Comparison of ENCODE assay signal across 1 cellular context in the genomic region with DNA sequence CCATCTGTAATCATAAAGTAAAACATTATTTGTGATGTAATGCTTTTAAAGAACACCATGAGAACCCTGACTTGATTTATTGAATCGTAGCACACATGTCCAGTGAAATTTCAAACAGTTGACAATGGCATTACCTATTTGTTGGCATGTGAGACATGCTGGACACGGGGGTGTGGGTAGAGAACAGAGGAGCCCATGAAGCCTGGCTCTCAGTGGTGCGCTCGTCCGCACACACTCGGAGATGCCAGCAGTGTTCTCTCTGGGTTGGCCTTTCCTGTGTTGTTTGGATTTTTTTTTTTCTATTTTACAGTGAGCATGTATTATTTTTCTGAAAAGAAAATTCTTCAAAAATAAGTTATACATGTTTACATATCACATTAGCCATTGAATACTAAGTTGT.
TF ChIP-seq lines count a peak whose summit lies in the region.

No MANE protein-coding gene starts in this region.

TF ChIP-seq in HepG2, 621 proteins besides CTCF, POLR2A, EP300 and RAD21:
- TF ChIP-seq, protein P1, sequence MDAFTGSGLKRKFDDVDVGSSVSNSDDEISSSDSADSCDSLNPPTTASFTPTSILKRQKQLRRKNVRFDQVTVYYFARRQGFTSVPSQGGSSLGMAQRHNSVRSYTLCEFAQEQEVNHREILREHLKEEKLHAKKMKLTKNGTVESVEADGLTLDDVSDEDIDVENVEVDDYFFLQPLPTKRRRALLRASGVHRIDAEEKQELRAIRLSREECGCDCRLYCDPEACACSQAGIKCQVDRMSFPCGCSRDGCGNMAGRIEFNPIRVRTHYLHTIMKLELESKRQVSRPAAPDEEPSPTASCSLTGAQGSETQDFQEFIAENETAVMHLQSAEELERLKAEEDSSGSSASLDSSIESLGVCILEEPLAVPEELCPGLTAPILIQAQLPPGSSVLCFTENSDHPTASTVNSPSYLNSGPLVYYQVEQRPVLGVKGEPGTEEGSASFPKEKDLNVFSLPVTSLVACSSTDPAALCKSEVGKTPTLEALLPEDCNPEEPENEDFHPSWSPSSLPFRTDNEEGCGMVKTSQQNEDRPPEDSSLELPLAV (CRISPR knock-in tag; conservative IDR thresholded peaks at IDR 0.05; ENCODE audit: low read depth): no peak
- no peak for TF ChIP-seq JUND (CRISPR knock-in tag; IDR thresholded peaks at IDR 0.05)
- no peak for TF ChIP-seq ZNF629 (CRISPR knock-in tag; conservative IDR thresholded peaks at IDR 0.05)
- TF ChIP-seq, protein P2, sequence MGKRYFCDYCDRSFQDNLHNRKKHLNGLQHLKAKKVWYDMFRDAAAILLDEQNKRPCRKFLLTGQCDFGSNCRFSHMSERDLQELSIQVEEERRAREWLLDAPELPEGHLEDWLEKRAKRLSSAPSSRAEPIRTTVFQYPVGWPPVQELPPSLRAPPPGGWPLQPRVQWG (CRISPR knock-in tag; IDR thresholded peaks at IDR 0.05; ENCODE audit: borderline replicate concordance, low read depth): no peak
- no peak for TF ChIP-seq PHF5A (CRISPR knock-in tag; IDR thresholded peaks at IDR 0.05; ENCODE audit: low read depth, unreplicated experiment)
- TF ChIP-seq POLR2G (IDR thresholded peaks at IDR 0.05; ENCODE audit: low read depth, low read length): no peak
- no peak for TF ChIP-seq ARNTL (CRISPR knock-in tag; IDR thresholded peaks at IDR 0.05)
- TF ChIP-seq ESRRA (CRISPR knock-in tag; IDR thresholded peaks at IDR 0.05; ENCODE audit: low read depth): no peak
- no peak for TF ChIP-seq MXD4 (CRISPR knock-in tag; IDR thresholded peaks at IDR 0.05)
- no peak for TF ChIP-seq ZNF674 (CRISPR knock-in tag; IDR thresholded peaks at IDR 0.05; ENCODE audit: low read depth)
- TF ChIP-seq ZNF451 (CRISPR knock-in tag; IDR thresholded peaks at IDR 0.05): no peak
- TF ChIP-seq, protein P3, sequence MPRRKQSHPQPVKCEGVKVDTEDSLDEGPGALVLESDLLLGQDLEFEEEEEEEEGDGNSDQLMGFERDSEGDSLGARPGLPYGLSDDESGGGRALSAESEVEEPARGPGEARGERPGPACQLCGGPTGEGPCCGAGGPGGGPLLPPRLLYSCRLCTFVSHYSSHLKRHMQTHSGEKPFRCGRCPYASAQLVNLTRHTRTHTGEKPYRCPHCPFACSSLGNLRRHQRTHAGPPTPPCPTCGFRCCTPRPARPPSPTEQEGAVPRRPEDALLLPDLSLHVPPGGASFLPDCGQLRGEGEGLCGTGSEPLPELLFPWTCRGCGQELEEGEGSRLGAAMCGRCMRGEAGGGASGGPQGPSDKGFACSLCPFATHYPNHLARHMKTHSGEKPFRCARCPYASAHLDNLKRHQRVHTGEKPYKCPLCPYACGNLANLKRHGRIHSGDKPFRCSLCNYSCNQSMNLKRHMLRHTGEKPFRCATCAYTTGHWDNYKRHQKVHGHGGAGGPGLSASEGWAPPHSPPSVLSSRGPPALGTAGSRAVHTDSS (CRISPR knock-in tag; conservative IDR thresholded peaks at IDR 0.05): no peak
- no peak for TF ChIP-seq ZNF20 (CRISPR knock-in tag; IDR thresholded peaks at IDR 0.05)
- no peak for TF ChIP-seq PHB2 (IDR thresholded peaks at IDR 0.05; ENCODE audit: partially characterized antibody)
- TF ChIP-seq RBM39 (IDR thresholded peaks at IDR 0.05; ENCODE audit: low read depth, low read length, poor library complexity, severe bottlenecking): no peak
- no peak for TF ChIP-seq TOE1 (CRISPR knock-in tag; IDR thresholded peaks at IDR 0.05)
- TF ChIP-seq ZNF432 (CRISPR knock-in tag; IDR thresholded peaks at IDR 0.05; ENCODE audit: borderline replicate concordance): no peak
- TF ChIP-seq ZNF317 (CRISPR knock-in tag; IDR thresholded peaks at IDR 0.05): no peak
- TF ChIP-seq ZNF607 (CRISPR knock-in tag; IDR thresholded peaks at IDR 0.05; ENCODE audit: borderline replicate concordance): no peak
